19 cellular contexts compared by ENCODE assay signal in genomic region chr19:6414793-6415591, GRCh38. TPM values are rescaled to one million over a fixed set of nuclear protein-coding genes. Genes with fewer than 3 reads are reported as not detected.
DNase-seq lines count a peak whose midpoint lies in the region; ATAC-seq, FAIRE-seq and TF ChIP-seq lines count a peak whose summit lies in the region.
"Had no signal": no experiment of that assay in that cellular context is flagged by ENCODE, and none has a peak within 500 bp of the region (broad histone marks: within the 10 kb centered on the region; RNA-seq: fewer than 3 reads in every experiment).

No MANE protein-coding gene starts in this region.

- H2AFZ ChIP-seq in HepG2 (ENCODE audit: low read length) (no peak overlapping the region), Karpas-422 (ENCODE audit: low read length) (no peak overlapping the region), MM.1S (ENCODE audit: low read length) (no peak overlapping the region)

- H3K9me3 ChIP-seq in HepG2 (ENCODE audit: low read length), result no peaks in the 10 kb centered on the region
- no peaks in the 10 kb centered on the region for H3K9me3 ChIP-seq in right lobe of liver
- no peaks in the 10 kb centered on the region for H3K9me3 ChIP-seq in Karpas-422 (ENCODE audit: low read length)
- H3K9me3 ChIP-seq in uterus, result no peaks in the 10 kb centered on the region
- H3K9me3 ChIP-seq in sigmoid colon, result no peaks in the 10 kb centered on the region
- H3K9me3 ChIP-seq in MM.1S (replicated peaks; ENCODE audit: insufficient read depth, low read length), result no peaks in the 10 kb centered on the region
- H3K9me3 ChIP-seq: A549, BLaER1, SJSA1 had no signal

- ATAC-seq in HepG2, result no peak
- no peak for ATAC-seq in right lobe of liver
- no peak for ATAC-seq in GM21825 (IDR thresholded peaks at IDR 0.05; ENCODE audit: unreplicated experiment)
- ATAC-seq: A549, HCT116 had no signal

- H3K79me2 ChIP-seq in HepG2 (ENCODE audit: insufficient read depth, low read length) (peaks cover 11% of the 10 kb centered on the region), Karpas-422 (ENCODE audit: low read length) (peaks cover 4% of the 10 kb centered on the region), MM.1S (ENCODE audit: low read length) (peaks cover 29% of the 10 kb centered on the region)

- in situ Hi-C loops in HepG2 (cut with HindIII; ENCODE audit: extremely low pct_ligation_motif_present, low pct_unique_long_range_greater_than_20kb), result no loop called here

- no TSS peak for BruUV-seq in HepG2 (replicated peaks; lab: Mats Ljungman, UMichigan)

- 98% methylated on average over 34 of the region's 47 CpGs for WGBS in HepG2 (ENCODE audit: low lambda C conversion rate)
- 94% methylated on average over 13 of the region's 47 CpGs for WGBS in right lobe of liver (ENCODE audit: insufficient coverage, low coverage, low lambda C conversion rate, missing lambda C conversion rate)
- WGBS in sigmoid colon, 2 donors, result 93 to 95% methylated on average over 47 of the region's 47 CpGs

- H3K27me3 ChIP-seq in HepG2 (ENCODE audit: control insufficient read depth in 1 of 2, insufficient read depth in 2 of 2, low read length in 2 of 2), result no peaks in the 10 kb centered on the region
- no peaks in the 10 kb centered on the region for H3K27me3 ChIP-seq in right lobe of liver
- H3K27me3 ChIP-seq in Karpas-422 (ENCODE audit: low read length), result no peaks in the 10 kb centered on the region
- H3K27me3 ChIP-seq in uterus, result no peaks in the 10 kb centered on the region
- no peaks in the 10 kb centered on the region for H3K27me3 ChIP-seq in sigmoid colon
- H3K27me3 ChIP-seq in MM.1S (replicated peaks; ENCODE audit: insufficient read depth, low read length), result no peaks in the 10 kb centered on the region
- H3K27me3 ChIP-seq: BLaER1, SJSA1 had no signal

- no peak overlapping the region for H3K27ac ChIP-seq in HepG2 (ENCODE audit: extremely low read length, insufficient read depth, low read length)
- no peak overlapping the region for H3K27ac ChIP-seq in right lobe of liver
- no peak overlapping the region for H3K27ac ChIP-seq in Karpas-422 (ENCODE audit: low read length)
- H3K27ac ChIP-seq in uterus, result peak overlapping the region; percentile 83 to 86
- no peak overlapping the region for H3K27ac ChIP-seq in sigmoid colon
- no peak overlapping the region for H3K27ac ChIP-seq in MM.1S (ENCODE audit: low read length)
- H3K27ac ChIP-seq: A549, BLaER1, SJSA1 had no signal

- TF ChIP-seq RAD21 in HepG2 (CRISPR knock-in tag; IDR thresholded peaks at IDR 0.05), result no peak

- no peak for TF ChIP-seq EP300 in HepG2 (IDR thresholded peaks at IDR 0.05; ENCODE audit: low read depth in 2 of 2, low read length in 2 of 2)
- no peak for TF ChIP-seq EP300 in HepG2 (CRISPR knock-in tag; IDR thresholded peaks at IDR 0.05; ENCODE audit: borderline replicate concordance)
- no peak for TF ChIP-seq EP300 in sigmoid colon (IDR thresholded peaks at IDR 0.05)

- TF ChIP-seq CTCF in HepG2 (CRISPR knock-in tag; IDR thresholded peaks at IDR 0.05), result no peak; the same call in 1 of the 2 replicates
- TF ChIP-seq CTCF in right lobe of liver (IDR thresholded peaks at IDR 0.05), result no peak
- TF ChIP-seq CTCF in uterus (IDR thresholded peaks at IDR 0.05), result no peak
- TF ChIP-seq CTCF in sigmoid colon (IDR thresholded peaks at IDR 0.05), result no peak
- no peak for TF ChIP-seq CTCF in MM.1S (IDR thresholded peaks at IDR 0.05; ENCODE audit: low read length)

- no peaks in the 10 kb centered on the region for H3K9me2 ChIP-seq in Karpas-422 (replicated peaks; ENCODE audit: insufficient read depth, low read length)
- H3K9me2 ChIP-seq in MM.1S (replicated peaks; ENCODE audit: insufficient read depth, low read length), result no peaks in the 10 kb centered on the region

- intact Hi-C loops in HepG2 (cut with micrococcal nuclease; ENCODE audit: unreplicated experiment), result no loop called here
- intact Hi-C loops in right lobe of liver (cut with DNase I), result no loop called here
- intact Hi-C loops in uterus (cut with DNase I; ENCODE audit: low total_unique reads), result no loop called here
- intact Hi-C loops in sigmoid colon (cut with DNase I), result no loop called here

- no peak overlapping the region for H3K4me2 ChIP-seq in HepG2 (ENCODE audit: low read depth, low read length)
- H3K4me2 ChIP-seq in Karpas-422 (ENCODE audit: low read depth, low read length, poor library complexity, severe bottlenecking), result no peak overlapping the region
- no peak overlapping the region for H3K4me2 ChIP-seq in MM.1S (ENCODE audit: low read depth, low read length)
- H3K4me2 ChIP-seq: A549, BLaER1 had no signal

- peaks cover 30 to 62% of the 10 kb centered on the region in 2 experiments; a peak in 4 of 5 replicates for H3K36me3 ChIP-seq in HepG2 (replicated peaks in 1 of 2; ENCODE audit: control insufficient read depth in 1 of 2, insufficient read depth in 2 of 2, low read length in 2 of 2)
- H3K36me3 ChIP-seq in right lobe of liver, result peaks cover 9 to 58% (median 34%) of the 10 kb centered on the region in 4 donors
- H3K36me3 ChIP-seq in Karpas-422 (ENCODE audit: insufficient read depth, low read length), result peaks cover 16% of the 10 kb centered on the region
- H3K36me3 ChIP-seq in uterus, result no peaks in the 10 kb centered on the region
- peaks cover 54 to 62% (median 61%) of the 10 kb centered on the region in 4 donors for H3K36me3 ChIP-seq in sigmoid colon
- H3K36me3 ChIP-seq in MM.1S (replicated peaks; ENCODE audit: insufficient read depth, low read length), result peaks cover 36% of the 10 kb centered on the region

- H3F3A ChIP-seq in MM.1S (ENCODE audit: insufficient read depth, low read length), result peaks cover 13% of the 10 kb centered on the region; the same call in 1 of the 2 replicates

- TF ChIP-seq POLR2A in HepG2 (IDR thresholded peaks at IDR 0.05; ENCODE audit: insufficient read depth in 1 of 2, low read depth in 2 of 2, low read length in 2 of 2), result no peak
- TF ChIP-seq POLR2A in right lobe of liver (IDR thresholded peaks at IDR 0.05), result no peak
- TF ChIP-seq POLR2A in uterus (IDR thresholded peaks at IDR 0.05), result no peak
- no peak for TF ChIP-seq POLR2A in sigmoid colon (IDR thresholded peaks at IDR 0.05)

- no peaks in the 10 kb centered on the region for H3K4me1 ChIP-seq in HepG2 (ENCODE audit: insufficient read depth, low read length)
- H3K4me1 ChIP-seq in right lobe of liver, result no peaks in the 10 kb centered on the region
- H3K4me1 ChIP-seq in Karpas-422 (ENCODE audit: low read length), result no peaks in the 10 kb centered on the region
- H3K4me1 ChIP-seq in uterus, result peaks cover 4 to 5% of the 10 kb centered on the region in 2 donors
- H3K4me1 ChIP-seq in sigmoid colon, result peaks cover 0 to 15% (median 9%) of the 10 kb centered on the region in 4 donors
- no peaks in the 10 kb centered on the region for H3K4me1 ChIP-seq in MM.1S (ENCODE audit: low read length)
- H3K4me1 ChIP-seq: A549, BLaER1, SJSA1 had no signal

- peaks cover 20% of the 10 kb centered on the region; the same call in 1 of the 2 replicates for H4K20me1 ChIP-seq in HepG2 (ENCODE audit: insufficient read depth, low read length)
- H4K20me1 ChIP-seq in Karpas-422 (ENCODE audit: insufficient read depth, low read depth, low read length), result peaks cover 31% of the 10 kb centered on the region
- peaks cover 8% of the 10 kb centered on the region; the same call in 1 of the 2 replicates for H4K20me1 ChIP-seq in MM.1S (ENCODE audit: insufficient read depth, low read length)

- H3K9ac ChIP-seq in HepG2 (ENCODE audit: insufficient read depth, low read depth, low read length), result no peak overlapping the region
- no peak overlapping the region for H3K9ac ChIP-seq in Karpas-422 (ENCODE audit: low read length)
- H3K9ac ChIP-seq in MM.1S (ENCODE audit: low read length), result no peak overlapping the region
- H3K9ac ChIP-seq: BLaER1 had no signal

- no peak for FAIRE-seq in HepG2 (lab: Jason Lieb, UNC)
- FAIRE-seq: A549 had no signal

- POLR2A ChIA-PET in HepG2 (lab: Yijun Ruan, JAX), result no interaction called here

- no peak for DNase-seq in HepG2 (ENCODE audit: low spot score)
- no peak for DNase-seq in right lobe of liver
- peak; percentile 34 for DNase-seq in Karpas-422
- DNase-seq in islet precursor cell, result peak; percentile 52
- no peak for DNase-seq in uterus
- DNase-seq in sigmoid colon, result no peak
- no peak for DNase-seq in MM.1S
- DNase-seq: CD4-positive, alpha-beta memory T cell; KBM-7; NCI-H1417; NCI-H187; NCI-H2107; NCI-H345; NCI-H524 treated with DMSO at 0.1 percent for 48 hours had no signal

- no peak overlapping the region for H3K4me3 ChIP-seq in HepG2 (replicated peaks in 1 of 3; ENCODE audit: insufficient read depth in 1 of 3, low read depth in 2 of 3, low read length in 3 of 3)
- H3K4me3 ChIP-seq in right lobe of liver, result no peak overlapping the region
- no peak overlapping the region for H3K4me3 ChIP-seq in Karpas-422 (ENCODE audit: low read length)
- H3K4me3 ChIP-seq in uterus, result no peak overlapping the region
- H3K4me3 ChIP-seq in sigmoid colon, result no peak overlapping the region
- no peak overlapping the region for H3K4me3 ChIP-seq in MM.1S (ENCODE audit: low read length)
- H3K4me3 ChIP-seq: A549, BLaER1, SJSA1 had no signal

- CTCF ChIA-PET in HepG2 (lab: Yijun Ruan, JAX; ENCODE audit: low intra/inter-chr PET ratio, low total read pairs), result no interaction called here

RNA-seq across cellular contexts. Expression of gene KHSRP, which starts 9.6 kb away (rescaled TPM):
- total RNA-seq in HepG2 (2016; rRNA removed; fragmentation: Illumina TruSeq; extraction: Trizol) (129 and 160 TPM in 2 replicates), right lobe of liver (10 to 100 TPM; 68.1 to 89.5 (median 76.1) TPM), uterus (100 to 1,000 TPM in 2 of 4 donors, 10 to 100 TPM in 2; 23.5 to 259 (median 66.5) TPM), sigmoid colon (10 to 100 TPM; 63.9 to 96.9 (median 90.8) TPM)
- total RNA-seq in HepG2 (2016; cell fraction: cytosol; rRNA removed; fragmentation: Illumina TruSeq; extraction: Trizol; ENCODE audit: low read depth), result 57.9 and 74.7 TPM in 2 replicates
- 123 and 124 TPM in 2 replicates for total RNA-seq in HepG2 (2016; cell fraction: insoluble cytoplasmic fraction; rRNA removed; fragmentation: Illumina TruSeq; extraction: Trizol)
- total RNA-seq in HepG2 (2016; cell fraction: membrane; rRNA removed; fragmentation: Illumina TruSeq; extraction: Trizol), result 201 and 221 TPM in 2 replicates
- total RNA-seq in HepG2 (2016; cell fraction: nucleus; rRNA removed; fragmentation: Illumina TruSeq; extraction: Trizol), result 105 and 107 TPM in 2 replicates
- polyA plus RNA-seq in HepG2 (2011; rRNA removed) (72.1 and 80.8 TPM in 2 replicates), sigmoid colon (100 to 1,000 TPM in 2 of 3 donors, 10 to 100 TPM in 1; 91.9 to 232 (median 127) TPM)
- 55.4 and 77.5 TPM in 2 replicates for polyA plus RNA-seq in HepG2 (2011; cell fraction: cytosol; rRNA removed)
- polyA plus RNA-seq in HepG2 (2011; cell fraction: nucleus; rRNA removed), result 103 and 136 TPM in 2 replicates
- polyA plus RNA-seq in HepG2 (2012), result 156 and 166 TPM in 2 replicates
- polyA plus RNA-seq in HepG2 (2016; cell fraction: cytosol; fragmentation: Illumina TruSeq; extraction: Trizol; ENCODE audit: low read depth), result 108 and 124 TPM in 2 replicates
- polyA plus RNA-seq in HepG2 (2016; cell fraction: insoluble cytoplasmic fraction; fragmentation: Illumina TruSeq; extraction: Trizol; ENCODE audit: low read depth), result 207 and 297 TPM in 2 replicates
- polyA plus RNA-seq in HepG2 (2016; cell fraction: membrane; fragmentation: Illumina TruSeq; extraction: Trizol; ENCODE audit: low read depth), result 260 and 325 TPM in 2 replicates
- 255 and 261 TPM in 2 replicates for polyA plus RNA-seq in HepG2 (2016; cell fraction: nucleus; fragmentation: Illumina TruSeq; extraction: Trizol; ENCODE audit: insufficient read depth, low read depth)
- 81.4 and 82.6 TPM in 2 replicates for polyA minus RNA-seq in HepG2 (2011; rRNA and poly(A)+ RNA removed; ENCODE audit: low replicate concordance)
- polyA minus RNA-seq in HepG2 (2011; cell fraction: cytosol; rRNA and poly(A)+ RNA removed), result 96.5 and 100 TPM in 2 replicates
- polyA minus RNA-seq in HepG2 (2011; cell fraction: nucleus; rRNA and poly(A)+ RNA removed), result 78.9 and 81.1 TPM in 2 replicates
- total RNA-seq in Karpas-422 (2014; rRNA removed; shearing (Covaris generic); ENCODE audit: low replicate concordance), result 94.5 and 217 TPM in 2 replicates

RNA-seq across cellular contexts. Expression of gene SLC25A41, which starts 18.6 kb away (rescaled TPM):
- total RNA-seq in HepG2 (2016; rRNA removed; fragmentation: Illumina TruSeq; extraction: Trizol), result 0.32 and 0.33 TPM in 2 replicates
- 0.26 TPM in 1 of 2 replicates, not detected in the other for total RNA-seq in HepG2 (2016; cell fraction: cytosol; rRNA removed; fragmentation: Illumina TruSeq; extraction: Trizol; ENCODE audit: low read depth)
- total RNA-seq in HepG2 (2016; cell fraction: insoluble cytoplasmic fraction; rRNA removed; fragmentation: Illumina TruSeq; extraction: Trizol), result 0.15 and 0.54 TPM in 2 replicates
- 0.41 and 0.53 TPM in 2 replicates for total RNA-seq in HepG2 (2016; cell fraction: membrane; rRNA removed; fragmentation: Illumina TruSeq; extraction: Trizol)
- 0.25 and 0.28 TPM in 2 replicates for total RNA-seq in HepG2 (2016; cell fraction: nucleus; rRNA removed; fragmentation: Illumina TruSeq; extraction: Trizol)
- polyA plus RNA-seq in HepG2 (2011; rRNA removed), result 0.95 and 1.9 TPM in 2 replicates
- 0.63 and 1.1 TPM in 2 replicates for polyA plus RNA-seq in HepG2 (2011; cell fraction: cytosol; rRNA removed)
- 3.3 and 4.1 TPM in 2 replicates for polyA plus RNA-seq in HepG2 (2011; cell fraction: nucleus; rRNA removed)
- 0.79 and 0.82 TPM in 2 replicates for polyA plus RNA-seq in HepG2 (2012)
- 0.26 and 0.27 TPM in 2 replicates for polyA plus RNA-seq in HepG2 (2016; cell fraction: cytosol; fragmentation: Illumina TruSeq; extraction: Trizol; ENCODE audit: low read depth)
- 0.45 TPM in 1 of 2 replicates, not detected in the other for polyA plus RNA-seq in HepG2 (2016; cell fraction: insoluble cytoplasmic fraction; fragmentation: Illumina TruSeq; extraction: Trizol; ENCODE audit: low read depth)
- 0.49 and 0.52 TPM in 2 replicates for polyA plus RNA-seq in HepG2 (2016; cell fraction: membrane; fragmentation: Illumina TruSeq; extraction: Trizol; ENCODE audit: low read depth)
- 1.6 and 2.6 TPM in 2 replicates for polyA plus RNA-seq in HepG2 (2016; cell fraction: nucleus; fragmentation: Illumina TruSeq; extraction: Trizol; ENCODE audit: insufficient read depth, low read depth)
- 0.30 and 0.98 TPM in 2 replicates for polyA minus RNA-seq in HepG2 (2011; rRNA and poly(A)+ RNA removed; ENCODE audit: low replicate concordance)
- polyA minus RNA-seq in HepG2 (2011; cell fraction: cytosol; rRNA and poly(A)+ RNA removed), result 0.40 TPM in 1 of 2 replicates, not detected in the other
- polyA minus RNA-seq in HepG2 (2011; cell fraction: nucleus; rRNA and poly(A)+ RNA removed), result 0.37 TPM in 1 of 2 replicates, not detected in the other
- under 1 TPM in 3 of 6 experiments, not detected in 3; 0.18 to 0.60 (median 0.56) TPM for total RNA-seq in right lobe of liver
- 1.4 TPM in 1 of 2 replicates, not detected in the other for total RNA-seq in Karpas-422 (2014; rRNA removed; shearing (Covaris generic); ENCODE audit: low replicate concordance)
- total RNA-seq in uterus, result under 1 TPM in 1 of 4 donors, not detected in 3; 0.52 TPM
- total RNA-seq in sigmoid colon, result 1 to 10 TPM in 2 of 4 donors, not detected in 2; 1.1 to 1.4 TPM
- polyA plus RNA-seq in sigmoid colon, result 1 to 10 TPM in 2 of 3 donors, under 1 TPM in 1; 0.60 to 1.2 (median 1.1) TPM
- total RNA-seq: CD4-positive, alpha-beta memory T cell; SJSA1 had no signal
- polyA plus RNA-seq: CD4-positive, alpha-beta memory T cell had no signal

RNA-seq across cellular contexts. Expression of gene GTF2F1, which starts 22.0 kb away (rescaled TPM):
- total RNA-seq in HepG2 (2016; rRNA removed; fragmentation: Illumina TruSeq; extraction: Trizol), result 30.7 and 34.1 TPM in 2 replicates
- total RNA-seq in HepG2 (2016; cell fraction: cytosol; rRNA removed; fragmentation: Illumina TruSeq; extraction: Trizol; ENCODE audit: low read depth), result 6.6 and 7.5 TPM in 2 replicates
- total RNA-seq in HepG2 (2016; cell fraction: insoluble cytoplasmic fraction; rRNA removed; fragmentation: Illumina TruSeq; extraction: Trizol), result 29.0 and 34.4 TPM in 2 replicates
- 16.5 and 20.0 TPM in 2 replicates for total RNA-seq in HepG2 (2016; cell fraction: membrane; rRNA removed; fragmentation: Illumina TruSeq; extraction: Trizol)
- 14.6 and 16.4 TPM in 2 replicates for total RNA-seq in HepG2 (2016; cell fraction: nucleus; rRNA removed; fragmentation: Illumina TruSeq; extraction: Trizol)
- 26.0 and 27.8 TPM in 2 replicates for polyA plus RNA-seq in HepG2 (2011; rRNA removed)
- polyA plus RNA-seq in HepG2 (2011; cell fraction: cytosol; rRNA removed), result 32.7 and 42.5 TPM in 2 replicates
- 26.0 and 28.8 TPM in 2 replicates for polyA plus RNA-seq in HepG2 (2011; cell fraction: nucleus; rRNA removed)
- polyA plus RNA-seq in HepG2 (2012), result 27.7 and 33.9 TPM in 2 replicates
- 10.1 and 10.5 TPM in 2 replicates for polyA plus RNA-seq in HepG2 (2016; cell fraction: cytosol; fragmentation: Illumina TruSeq; extraction: Trizol; ENCODE audit: low read depth)
- polyA plus RNA-seq in HepG2 (2016; cell fraction: insoluble cytoplasmic fraction; fragmentation: Illumina TruSeq; extraction: Trizol; ENCODE audit: low read depth), result 48.2 and 57.9 TPM in 2 replicates
- 16.8 and 18.4 TPM in 2 replicates for polyA plus RNA-seq in HepG2 (2016; cell fraction: membrane; fragmentation: Illumina TruSeq; extraction: Trizol; ENCODE audit: low read depth)
- polyA plus RNA-seq in HepG2 (2016; cell fraction: nucleus; fragmentation: Illumina TruSeq; extraction: Trizol; ENCODE audit: insufficient read depth, low read depth), result 54.2 and 60.4 TPM in 2 replicates
- 28.2 and 31.6 TPM in 2 replicates for polyA minus RNA-seq in HepG2 (2011; rRNA and poly(A)+ RNA removed; ENCODE audit: low replicate concordance)
- 20.6 and 23.2 TPM in 2 replicates for polyA minus RNA-seq in HepG2 (2011; cell fraction: cytosol; rRNA and poly(A)+ RNA removed)
- polyA minus RNA-seq in HepG2 (2011; cell fraction: nucleus; rRNA and poly(A)+ RNA removed), result 11.4 and 11.5 TPM in 2 replicates
- 10 to 100 TPM; 12.8 to 22.7 (median 19.8) TPM for total RNA-seq in right lobe of liver
- 18.2 and 35.4 TPM in 2 replicates for total RNA-seq in Karpas-422 (2014; rRNA removed; shearing (Covaris generic); ENCODE audit: low replicate concordance)
- 10 to 100 TPM; 38.2 to 82.2 (median 61.8) TPM for total RNA-seq in uterus
- total RNA-seq in sigmoid colon, result 10 to 100 TPM; 34.9 to 48.2 (median 37.9) TPM
- polyA plus RNA-seq in sigmoid colon, result 10 to 100 TPM; 54.3 to 78.3 (median 54.7) TPM

RNA-seq across cellular contexts. Expression of gene PSPN, which starts 39.3 kb away (rescaled TPM):
- 0.95 and 1.1 TPM in 2 replicates for total RNA-seq in HepG2 (2016; rRNA removed; fragmentation: Illumina TruSeq; extraction: Trizol)
- 0.18 and 0.20 TPM in 2 replicates for total RNA-seq in HepG2 (2016; cell fraction: cytosol; rRNA removed; fragmentation: Illumina TruSeq; extraction: Trizol; ENCODE audit: low read depth)
- 1.1 TPM in 2 replicates for total RNA-seq in HepG2 (2016; cell fraction: insoluble cytoplasmic fraction; rRNA removed; fragmentation: Illumina TruSeq; extraction: Trizol)
- total RNA-seq in HepG2 (2016; cell fraction: membrane; rRNA removed; fragmentation: Illumina TruSeq; extraction: Trizol), result 0.48 and 0.65 TPM in 2 replicates
- 0.72 and 0.84 TPM in 2 replicates for total RNA-seq in HepG2 (2016; cell fraction: nucleus; rRNA removed; fragmentation: Illumina TruSeq; extraction: Trizol)
- 0.69 and 0.98 TPM in 2 replicates for polyA plus RNA-seq in HepG2 (2011; rRNA removed)
- polyA plus RNA-seq in HepG2 (2011; cell fraction: cytosol; rRNA removed), result 0.68 and 0.69 TPM in 2 replicates
- 2.0 and 2.1 TPM in 2 replicates for polyA plus RNA-seq in HepG2 (2011; cell fraction: nucleus; rRNA removed)
- polyA plus RNA-seq in HepG2 (2012), result 0.44 and 0.88 TPM in 2 replicates
- 0.12 TPM in 2 replicates for polyA plus RNA-seq in HepG2 (2016; cell fraction: cytosol; fragmentation: Illumina TruSeq; extraction: Trizol; ENCODE audit: low read depth)
- polyA plus RNA-seq in HepG2 (2016; cell fraction: insoluble cytoplasmic fraction; fragmentation: Illumina TruSeq; extraction: Trizol; ENCODE audit: low read depth), result 1.1 and 1.8 TPM in 2 replicates
- polyA plus RNA-seq in HepG2 (2016; cell fraction: membrane; fragmentation: Illumina TruSeq; extraction: Trizol; ENCODE audit: low read depth), result 0.45 TPM in 2 replicates
- 2.0 TPM in 2 replicates for polyA plus RNA-seq in HepG2 (2016; cell fraction: nucleus; fragmentation: Illumina TruSeq; extraction: Trizol; ENCODE audit: insufficient read depth, low read depth)
- 2.0 and 2.9 TPM in 2 replicates for polyA minus RNA-seq in HepG2 (2011; rRNA and poly(A)+ RNA removed; ENCODE audit: low replicate concordance)
- 1.3 and 1.8 TPM in 2 replicates for polyA minus RNA-seq in HepG2 (2011; cell fraction: cytosol; rRNA and poly(A)+ RNA removed)
- polyA minus RNA-seq in HepG2 (2011; cell fraction: nucleus; rRNA and poly(A)+ RNA removed), result 1.2 and 1.3 TPM in 2 replicates
- total RNA-seq in right lobe of liver, result 1 to 10 TPM in 3 of 6 experiments, under 1 TPM in 3; 0.55 to 1.9 (median 1.0) TPM
- total RNA-seq in Karpas-422 (2014; rRNA removed; shearing (Covaris generic); ENCODE audit: low replicate concordance), result 0.76 and 1.0 TPM in 2 replicates
- 1 to 10 TPM in 2 of 4 donors, under 1 TPM in 1, not detected in 1; 0.26 to 2.2 (median 1.8) TPM for total RNA-seq in uterus
- 1 to 10 TPM in 1 of 4 donors, under 1 TPM in 3; 0.41 to 5.8 (median 0.69) TPM for total RNA-seq in sigmoid colon
- 1 to 10 TPM in 2 of 3 donors, under 1 TPM in 1; 0.60 to 1.7 (median 1.4) TPM for polyA plus RNA-seq in sigmoid colon

RNA-seq across cellular contexts. Expression of gene ALKBH7, which starts 42.4 kb away (rescaled TPM):
- total RNA-seq in HepG2 (2016; rRNA removed; fragmentation: Illumina TruSeq; extraction: Trizol) (45.9 and 48.3 TPM in 2 replicates), right lobe of liver (10 to 100 TPM; 60.7 to 78.4 (median 72.2) TPM), uterus (10 to 100 TPM; 17.4 to 84.8 (median 42.7) TPM), sigmoid colon (100 to 1,000 TPM in 1 of 4 donors, 10 to 100 TPM in 3; 65.8 to 146 (median 78.5) TPM)
- total RNA-seq in HepG2 (2016; cell fraction: cytosol; rRNA removed; fragmentation: Illumina TruSeq; extraction: Trizol; ENCODE audit: low read depth), result 30.9 and 31.3 TPM in 2 replicates
- 51.6 and 55.7 TPM in 2 replicates for total RNA-seq in HepG2 (2016; cell fraction: insoluble cytoplasmic fraction; rRNA removed; fragmentation: Illumina TruSeq; extraction: Trizol)
- total RNA-seq in HepG2 (2016; cell fraction: membrane; rRNA removed; fragmentation: Illumina TruSeq; extraction: Trizol), result 41.9 and 45.4 TPM in 2 replicates
- 18.3 and 18.4 TPM in 2 replicates for total RNA-seq in HepG2 (2016; cell fraction: nucleus; rRNA removed; fragmentation: Illumina TruSeq; extraction: Trizol)
- polyA plus RNA-seq in HepG2 (2011; rRNA removed) (29.6 and 36.8 TPM in 2 replicates), sigmoid colon (100 to 1,000 TPM in 2 of 3 donors, 10 to 100 TPM in 1; 79.5 to 183 (median 175) TPM)
- 29.3 and 56.9 TPM in 2 replicates for polyA plus RNA-seq in HepG2 (2011; cell fraction: cytosol; rRNA removed)
- 20.4 and 21.6 TPM in 2 replicates for polyA plus RNA-seq in HepG2 (2011; cell fraction: nucleus; rRNA removed)
- polyA plus RNA-seq in HepG2 (2012), result 21.7 and 27.2 TPM in 2 replicates
- polyA plus RNA-seq in HepG2 (2016; cell fraction: cytosol; fragmentation: Illumina TruSeq; extraction: Trizol; ENCODE audit: low read depth), result 24.1 and 27.0 TPM in 2 replicates
- 36.2 and 37.8 TPM in 2 replicates for polyA plus RNA-seq in HepG2 (2016; cell fraction: insoluble cytoplasmic fraction; fragmentation: Illumina TruSeq; extraction: Trizol; ENCODE audit: low read depth)
- polyA plus RNA-seq in HepG2 (2016; cell fraction: membrane; fragmentation: Illumina TruSeq; extraction: Trizol; ENCODE audit: low read depth), result 30.0 and 31.3 TPM in 2 replicates
- polyA plus RNA-seq in HepG2 (2016; cell fraction: nucleus; fragmentation: Illumina TruSeq; extraction: Trizol; ENCODE audit: insufficient read depth, low read depth), result 23.5 and 29.2 TPM in 2 replicates
- polyA minus RNA-seq in HepG2 (2011; rRNA and poly(A)+ RNA removed; ENCODE audit: low replicate concordance), result 6.0 and 18.9 TPM in 2 replicates
- polyA minus RNA-seq in HepG2 (2011; cell fraction: cytosol; rRNA and poly(A)+ RNA removed), result 11.2 and 13.7 TPM in 2 replicates
- polyA minus RNA-seq in HepG2 (2011; cell fraction: nucleus; rRNA and poly(A)+ RNA removed), result 3.2 and 4.4 TPM in 2 replicates
- total RNA-seq in Karpas-422 (2014; rRNA removed; shearing (Covaris generic); ENCODE audit: low replicate concordance), result 94.7 and 95.7 TPM in 2 replicates

Comparison
In these comparisons a context has a peak if more than half of its experiments do, and no peak if none do; other contexts are left out.
1. DNase-seq: peak in Karpas-422 (single experiment) and islet precursor cell (single experiment); none in HepG2 (single experiment), right lobe of liver (0 of 3), uterus (0 of 2), sigmoid colon (single experiment) and MM.1S (single experiment).
2. H3K27ac ChIP-seq: peak in uterus (2 of 2); none in HepG2 (single experiment), right lobe of liver (0 of 3), Karpas-422 (single experiment), sigmoid colon (0 of 4) and MM.1S (single experiment).